ENCODE assay signal across 23 cellular contexts in genomic region chr9:745761-746414, GRCh38.
DNase-seq lines count a peak whose midpoint lies in the region; ATAC-seq and TF ChIP-seq lines count a peak whose summit lies in the region.
"Had no signal": no experiment of that assay in that cellular context is flagged by ENCODE, and none has a peak within 500 bp of the region (broad histone marks: within the 10 kb centered on the region; RNA-seq: fewer than 3 reads in every experiment).

No MANE protein-coding gene starts in this region.

- peaks cover 8% of the 10 kb centered on the region for H3F3A ChIP-seq in Loucy (ENCODE audit: low read depth)

- no peak for TF ChIP-seq POLR2A in adrenal gland (IDR thresholded peaks at IDR 0.05)

- peak overlapping the region; percentile 96 for H3K4me2 ChIP-seq in Loucy (ENCODE audit: low read depth, low read length, poor library complexity, severe bottlenecking)
- H3K4me2 ChIP-seq: SK-N-SH had no signal

- 88 to 95% (median 94%) methylated on average over 16 of the region's 16 CpGs for WGBS in adrenal gland, 4 donors

- H3K27ac ChIP-seq in skeletal muscle tissue (ENCODE audit: low read depth, low read length) (peak overlapping the region; percentile 59), colonic mucosa (no peak overlapping the region), adrenal gland (no peak overlapping the region)
- H3K27ac ChIP-seq: cardiac muscle cell, lower lobe of right lung, testis had no signal

- H3K27me3 ChIP-seq in Loucy (ENCODE audit: insufficient read depth, low read length, poor library complexity, severe bottlenecking) (no peaks in the 10 kb centered on the region), skeletal muscle tissue (ENCODE audit: control insufficient read depth in 3 of 3, insufficient read depth in 3 of 3, low read length in 3 of 3) (no peaks in the 10 kb centered on the region), colonic mucosa (no peaks in the 10 kb centered on the region), adrenal gland (no peaks in the 10 kb centered on the region)
- H3K27me3 ChIP-seq: cardiac muscle cell, testis had no signal

- peaks cover 49% of the 10 kb centered on the region for H3K36me3 ChIP-seq in Loucy (ENCODE audit: insufficient read depth, low read length)
- H3K36me3 ChIP-seq in skeletal muscle tissue (ENCODE audit: control insufficient read depth in 3 of 3, insufficient read depth in 3 of 3, low read length in 3 of 3), result peaks cover 23 to 38% (median 24%) of the 10 kb centered on the region in 3 donors
- no peaks in the 10 kb centered on the region for H3K36me3 ChIP-seq in colonic mucosa
- peaks cover 0 to 15% of the 10 kb centered on the region in 2 donors for H3K36me3 ChIP-seq in adrenal gland (replicated peaks in 1 of 2)

- ATAC-seq in left lobe of liver (peak; percentile 36), HG02938 (IDR thresholded peaks at IDR 0.05; ENCODE audit: unreplicated experiment) (no peak)
- ATAC-seq: activated T-cell treated with anti-CD3 and anti-CD28 coated beads, Interleukin-2, amount 50 U/mL, for 4 hours; lower lobe of right lung had no signal

- no peak for TF ChIP-seq CTCF in Loucy (conservative IDR thresholded peaks at IDR 0.05; ENCODE audit: low read length)
- no peak for TF ChIP-seq CTCF in colonic mucosa (IDR thresholded peaks at IDR 0.05)
- TF ChIP-seq CTCF in adrenal gland (IDR thresholded peaks at IDR 0.05), result no peak

- peak overlapping the region; percentile 20 for H3K9ac ChIP-seq in Loucy (ENCODE audit: low read depth, low read length, poor library complexity, severe bottlenecking)
- no peak overlapping the region for H3K9ac ChIP-seq in skeletal muscle tissue (ENCODE audit: low read depth in 1 of 3, low read length in 3 of 3)
- H3K9ac ChIP-seq in colonic mucosa (ENCODE audit: low read depth in 2 of 2, low read length in 2 of 2), result no peak overlapping the region
- H3K9ac ChIP-seq: SK-N-SH had no signal

- H3K9me2 ChIP-seq in Loucy (replicated peaks; ENCODE audit: low read depth, low read length), result no peaks in the 10 kb centered on the region
- H3K9me2 ChIP-seq: SK-N-SH had no signal

- H3K4me3 ChIP-seq in Loucy (ENCODE audit: low read length, poor library complexity, severe bottlenecking) (no peak overlapping the region), skeletal muscle tissue (ENCODE audit: low read length in 3 of 3) (no peak overlapping the region), colonic mucosa (no peak overlapping the region), adrenal gland (no peak overlapping the region)
- H3K4me3 ChIP-seq: cardiac muscle cell, HAP-1, lower lobe of right lung, skin epidermis, testis had no signal

- intact Hi-C loops in colonic mucosa (cut with DNase I), result no loop called here
- intact Hi-C loops in adrenal gland (cut with DNase I), result no loop called here

- H3K4me1 ChIP-seq in Loucy (ENCODE audit: insufficient read depth, low read length, poor library complexity, severe bottlenecking) (peaks cover 67% of the 10 kb centered on the region), skeletal muscle tissue (ENCODE audit: control insufficient read depth in 3 of 3, insufficient read depth in 3 of 3, low read length in 3 of 3) (peaks cover 27 to 51% (median 35%) of the 10 kb centered on the region in 3 donors), colonic mucosa (no peaks in the 10 kb centered on the region), adrenal gland (replicated peaks in 1 of 2) (no peaks in the 10 kb centered on the region)
- H3K4me1 ChIP-seq: HAP-1 had no signal

- H3K79me2 ChIP-seq in Loucy (ENCODE audit: insufficient read depth, low read length), result peaks cover 66% of the 10 kb centered on the region

- H3K9me3 ChIP-seq in Loucy (ENCODE audit: insufficient read depth, low read depth, low read length) (no peaks in the 10 kb centered on the region), skeletal muscle tissue (ENCODE audit: control insufficient read depth in 3 of 3, low read length in 3 of 3) (no peaks in the 10 kb centered on the region), colonic mucosa (no peaks in the 10 kb centered on the region), adrenal gland (replicated peaks in 1 of 3) (no peaks in the 10 kb centered on the region)
- H3K9me3 ChIP-seq: HAP-1, lower lobe of right lung, SK-N-SH, testis had no signal

- DNase-seq in cerebellar cortex (ENCODE audit: low spot score) (peak; percentile 85), left lobe of liver (ENCODE audit: low spot score) (peak; percentile 58), colonic mucosa (no peak), adrenal gland (no peak)
- no peak for DNase-seq in activated T-cell treated with anti-CD3 and anti-CD28 coated beads, Interleukin-2, amount 50 U/mL, for 48 hours
- DNase-seq: activated CD4-positive, alpha-beta T cell treated with anti-CD3 and anti-CD28 coated beads for 4 hours; activated naive CD4-positive, alpha-beta T cell treated with Interleukin-2 at 50 U/mL for 16 hours; activated T-cell treated with anti-CD3 and anti-CD28 coated beads, Interleukin-2, amount 50 U/mL, for 4 hours; amniotic stem cell; Calu3; EL; foreskin melanocyte; Kasumi-1; lower lobe of right lung; NCI-H187 treated with DMSO at 0.1 percent for 48 hours; SK-N-SH; testis had no signal

- no peak overlapping the region for H2AFZ ChIP-seq in Loucy (ENCODE audit: low read length)

- H4K20me1 ChIP-seq in Loucy (ENCODE audit: insufficient read depth, low read length, poor library complexity, severe bottlenecking), result no peaks in the 10 kb centered on the region

Comparison
In these comparisons a context has a peak if more than half of its experiments do, and no peak if none do; other contexts are left out.
1. DNase-seq: peak in cerebellar cortex (single experiment) and left lobe of liver (single experiment); none in colonic mucosa (single experiment), activated T-cell treated with anti-CD3 and anti-CD28 coated beads, Interleukin-2, amount 50 U/mL, for 48 hours (0 of 2) and adrenal gland (0 of 7).